ENCODE assay signal across 9 cellular contexts in genomic region chr9:38017149-38017884, GRCh38. TPM values are rescaled to one million over a fixed set of nuclear protein-coding genes. Genes with fewer than 3 reads are reported as not detected.
DNase-seq lines count a peak whose midpoint lies in the region; ATAC-seq and TF ChIP-seq lines count a peak whose summit lies in the region.
"Had no signal": no experiment of that assay in that cellular context is flagged by ENCODE, and none has a peak within 500 bp of the region (broad histone marks: within the 10 kb centered on the region; RNA-seq: fewer than 3 reads in every experiment).

No MANE protein-coding gene starts in this region.

- no peaks in the 10 kb centered on the region for H3K36me3 Mint-ChIP-seq in activated CD4-positive, alpha-beta T cell treated with anti-CD3 and anti-CD28 coated beads, Interleukin-2, amount 10 ng/mL, durations not matched to agents 24 days and 14 days (ENCODE audit: low read depth)

- no peak overlapping the region for H3K4me3 Mint-ChIP-seq in activated CD4-positive, alpha-beta T cell treated with anti-CD3 and anti-CD28 coated beads, Interleukin-2, amount 10 ng/mL, durations not matched to agents 24 days and 14 days

- TF ChIP-seq CTCF in A673 (conservative IDR thresholded peaks at IDR 0.05; ENCODE audit: low read depth, low read length) (no peak), RWPE1 (conservative IDR thresholded peaks at IDR 0.05; ENCODE audit: low read depth) (no peak), fibroblast of lung (conservative IDR thresholded peaks at IDR 0.05 in 1 of 2, IDR thresholded peaks at IDR 0.05 in 1 of 2; ENCODE audit: low read depth in 1 of 2, low read length in 2 of 2) (no peak)

- H3K9ac ChIP-seq in fibroblast of lung (ENCODE audit: insufficient read depth, low read length) (no peak overlapping the region), mucosa of stomach (ENCODE audit: low read length) (peak overlapping the region; percentile 19)
- H3K9ac ChIP-seq: BLaER1 had no signal

- CTCF ChIA-PET in A673 (lab: Charles Lee), result no interaction called here
- CTCF ChIA-PET in RWPE1 (lab: Yijun Ruan, JAX), result interaction anchor here (0.6 to 1.9 kb wide), 3 partner anchors 9 to 50 kb away, joined by 3 to 6 read pairs (median 3); no protein-coding TSS in a partner anchor

- no peaks in the 10 kb centered on the region for H3K9me3 Mint-ChIP-seq in activated CD4-positive, alpha-beta T cell treated with anti-CD3 and anti-CD28 coated beads, Interleukin-2, amount 10 ng/mL, durations not matched to agents 24 days and 14 days

- H3K4me2 ChIP-seq in fibroblast of lung (ENCODE audit: extremely low read depth, insufficient read depth, low read length), result peak overlapping the region; percentile 39
- H3K4me2 ChIP-seq: BLaER1 had no signal

- peaks cover 34% of the 10 kb centered on the region for H3K79me2 ChIP-seq in fibroblast of lung (ENCODE audit: control insufficient read depth, insufficient read depth, low read length)

- no peaks in the 10 kb centered on the region for H3K9me3 ChIP-seq in A673 (ENCODE audit: low read depth, low read length, poor library complexity, severe bottlenecking)
- H3K9me3 ChIP-seq in fibroblast of lung (ENCODE audit: control insufficient read depth, insufficient read depth, low read depth, low read length), result no peaks in the 10 kb centered on the region
- H3K9me3 ChIP-seq in mucosa of stomach (ENCODE audit: control insufficient read depth, low read length), result no peaks in the 10 kb centered on the region
- H3K9me3 ChIP-seq: BLaER1 had no signal

- H3K27ac ChIP-seq in A673 (ENCODE audit: low read depth, low read length, poor library complexity, severe bottlenecking) (peak overlapping the region; percentile 70), RWPE1 (peak overlapping the region; percentile 80), fibroblast of lung (ENCODE audit: insufficient read depth, low read length) (peak overlapping the region; percentile 54)
- H3K27ac ChIP-seq: BLaER1 had no signal

- BruUV-seq in A673 (replicated peaks; lab: Mats Ljungman, UMichigan), result no TSS peak

- no peaks in the 10 kb centered on the region for H3K4me1 Mint-ChIP-seq in activated CD4-positive, alpha-beta T cell treated with anti-CD3 and anti-CD28 coated beads, Interleukin-2, amount 10 ng/mL, durations not matched to agents 24 days and 14 days

- H3K27me3 Mint-ChIP-seq in activated CD4-positive, alpha-beta T cell treated with anti-CD3 and anti-CD28 coated beads, Interleukin-2, amount 10 ng/mL, durations not matched to agents 24 days and 14 days, result peaks cover 2% of the 10 kb centered on the region

- no peak overlapping the region for H3K27ac Mint-ChIP-seq in activated CD4-positive, alpha-beta T cell treated with anti-CD3 and anti-CD28 coated beads, Interleukin-2, amount 10 ng/mL, durations not matched to agents 24 days and 14 days

- no peak overlapping the region for H3K4me3 ChIP-seq in A673 (ENCODE audit: low read depth, low read length, poor library complexity, severe bottlenecking)
- H3K4me3 ChIP-seq in fibroblast of lung (replicated peaks in 1 of 4; ENCODE audit: control extremely low read depth in 1 of 4, insufficient read depth in 1 of 4, low read depth in 3 of 4, low read length in 4 of 4), result no peak overlapping the region
- no peak overlapping the region for H3K4me3 ChIP-seq in mucosa of stomach (ENCODE audit: low read length)
- H3K4me3 ChIP-seq: BLaER1 had no signal

- no peak overlapping the region for H2AFZ ChIP-seq in fibroblast of lung (ENCODE audit: low read length)

- H3K27me3 ChIP-seq in A673 (replicated peaks; ENCODE audit: insufficient read depth, low read depth, low read length, poor library complexity) (no peaks in the 10 kb centered on the region), fibroblast of lung (ENCODE audit: control insufficient read depth, insufficient read depth, low read length) (no peaks in the 10 kb centered on the region), mucosa of stomach (ENCODE audit: control insufficient read depth, insufficient read depth, low read length) (no peaks in the 10 kb centered on the region)
- H3K27me3 ChIP-seq: BLaER1 had no signal

- H3K36me3 ChIP-seq in A673 (ENCODE audit: insufficient read depth, low read length, poor library complexity, severe bottlenecking) (no peaks in the 10 kb centered on the region), fibroblast of lung (ENCODE audit: control insufficient read depth, insufficient read depth, low read length) (peaks cover 2% of the 10 kb centered on the region), mucosa of stomach (ENCODE audit: control insufficient read depth, insufficient read depth, low read length) (no peaks in the 10 kb centered on the region)
- H3K36me3 ChIP-seq: BLaER1 had no signal

- no peaks in the 10 kb centered on the region for H4K20me1 ChIP-seq in fibroblast of lung (ENCODE audit: control insufficient read depth, extremely low read depth, insufficient read depth, low read length)
- H4K20me1 ChIP-seq: BLaER1 had no signal

- H3K4me1 ChIP-seq in A673 (ENCODE audit: insufficient read depth, low read length, poor library complexity, severe bottlenecking) (peaks cover 44% of the 10 kb centered on the region), fibroblast of lung (ENCODE audit: control insufficient read depth, extremely low read depth, insufficient read depth, low read length) (peaks cover 16% of the 10 kb centered on the region), mucosa of stomach (ENCODE audit: control insufficient read depth, insufficient read depth, low read length) (peaks cover 42% of the 10 kb centered on the region)

- intact Hi-C loops in A673 (cut with micrococcal nuclease; ENCODE audit: unreplicated experiment), result no loop called here
- intact Hi-C loops in activated CD4-positive, alpha-beta T cell treated with anti-CD3 and anti-CD28 coated beads, Interleukin-2, amount 10 ng/mL, durations not matched to agents 24 days and 14 days (cut with micrococcal nuclease), result no loop called here

- POLR2A ChIA-PET in A673 (lab: Charles Lee; ENCODE audit: low non-redundant PET) (no interaction called here), RWPE1 (lab: Yijun Ruan, JAX; ENCODE audit: low non-redundant PET) (interaction anchor here (0.5 kb wide), 1 partner anchor 8 kb away, joined by 3 read pairs; no protein-coding TSS in a partner anchor)

- ATAC-seq in HG03460 (IDR thresholded peaks at IDR 0.05; ENCODE audit: unreplicated experiment), result no peak

- DNase-seq in A673 (ENCODE audit: low spot score) (peak; percentile 68), RWPE1 (ENCODE audit: low spot score) (no peak), fibroblast of lung (ENCODE audit: low read depth in 2 of 2) (peak in 1 of 2 donors; percentile 94), GM19240 (ENCODE audit: insufficient read length, low spot score) (no peak)
- DNase-seq in activated naive CD4-positive, alpha-beta T cell treated with Interleukin-2 at 50 U/mL for 16 hours, result no peak
- no peak for DNase-seq in activated CD4-positive, alpha-beta T cell treated with anti-CD3 and anti-CD28 coated beads, Interleukin-2, amount 10 ng/mL, durations not matched to agents 24 days and 14 days

RNA-seq across cellular contexts. Expression of gene SHB, which starts 51.7 kb away (rescaled TPM):
- total RNA-seq in A673 (2021) (14.7 and 20.7 TPM in 2 replicates), fibroblast of lung (12.6 and 13.9 TPM in 2 replicates)
- 9.9 and 16.9 TPM in 2 replicates for polyA plus RNA-seq in fibroblast of lung
- polyA plus RNA-seq in fibroblast of lung (2012), result 13.0 and 21.1 TPM in 2 replicates
- polyA minus RNA-seq in fibroblast of lung (ENCODE audit: low replicate concordance), result 16.5 and 24.5 TPM in 2 replicates
- total RNA-seq in activated CD4-positive, alpha-beta T cell treated with anti-CD3 and anti-CD28 coated beads, Interleukin-2, amount 10 ng/mL, durations not matched to agents 24 days and 14 days, result 1.6 and 2.1 TPM in 2 replicates
